17 cellular contexts compared by ENCODE assay signal in the genomic region with DNA sequence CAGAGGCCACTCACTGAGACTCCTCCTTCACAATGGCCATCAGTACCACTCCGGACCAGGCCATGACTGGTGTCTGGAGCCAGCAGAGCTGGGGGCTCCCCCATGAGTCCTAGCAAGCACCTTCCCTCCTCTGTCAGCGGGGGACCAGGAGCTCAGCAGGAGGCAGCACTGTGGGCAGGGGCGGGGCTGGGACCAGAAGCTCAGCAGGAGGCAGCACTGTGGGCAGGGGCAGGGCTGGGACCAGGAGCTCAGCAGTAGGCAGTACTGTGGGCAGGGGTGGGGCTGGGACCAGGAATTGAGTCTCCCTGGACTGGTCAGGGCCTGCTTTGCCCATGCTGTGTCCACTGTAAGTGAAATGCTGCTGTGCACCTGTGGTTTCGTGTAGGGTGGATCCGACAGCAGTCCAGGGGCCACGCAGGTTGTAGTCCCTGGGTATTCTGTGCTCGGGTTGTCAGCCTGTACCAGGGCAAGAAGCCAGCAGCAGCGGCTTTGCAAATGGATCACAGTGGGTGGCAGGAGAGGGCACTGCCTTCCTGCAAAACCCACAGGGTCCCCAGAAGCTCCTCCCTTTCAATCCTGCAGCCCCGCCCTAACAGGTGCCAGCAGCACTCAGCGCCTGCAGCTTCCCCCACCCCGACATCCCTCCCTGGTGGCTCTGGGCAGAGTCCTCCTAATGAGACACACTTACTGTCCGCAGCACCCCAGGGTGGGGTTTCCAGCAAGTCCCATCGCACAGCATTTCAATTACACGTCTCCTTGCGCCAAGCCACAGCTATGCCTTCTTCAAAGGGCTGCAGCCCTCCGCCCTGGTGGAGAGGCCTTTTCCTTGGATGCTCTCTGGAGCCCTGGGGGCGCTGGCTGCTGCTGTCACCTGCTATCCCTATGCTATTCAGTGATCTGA.
DNase-seq lines count a peak whose midpoint lies in the region; ATAC-seq, FAIRE-seq and TF ChIP-seq lines count a peak whose summit lies in the region.
"Had no signal": no experiment of that assay in that cellular context is flagged by ENCODE, and none has a peak within 500 bp of the region (broad histone marks: within the 10 kb centered on the region; RNA-seq: fewer than 3 reads in every experiment).

No MANE protein-coding gene starts in this region.

- H3K36me3 ChIP-seq in body of pancreas (replicated peaks in 1 of 2; ENCODE audit: insufficient read depth in 1 of 2, low read depth in 2 of 2), result no peaks in the 10 kb centered on the region
- H3K36me3 ChIP-seq: adrenal gland, sigmoid colon had no signal

- H3K4me3 ChIP-seq in body of pancreas, result no peak overlapping the region
- H3K4me3 ChIP-seq: adrenal gland, GM23248, sigmoid colon had no signal

- FAIRE-seq in GM12892 (lab: Jason Lieb, UNC), result no peak
- FAIRE-seq: endometrium had no signal

- no peaks in the 10 kb centered on the region for H3K27me3 ChIP-seq in CD4-positive, alpha-beta T cell (ENCODE audit: control insufficient read depth, insufficient read depth, low read length)
- H3K27me3 ChIP-seq in body of pancreas, result no peaks in the 10 kb centered on the region
- H3K27me3 ChIP-seq: adrenal gland, sigmoid colon had no signal

- WGBS in body of pancreas, 2 donors, result 55 to 69% methylated on average over 8 to 17 of the region's 17 CpGs

- H3K27ac Mint-ChIP-seq in CD4-positive, alpha-beta T cell, result no peak overlapping the region
- H3K27ac Mint-ChIP-seq: activated T-helper 17 cell treated with anti-CD3 and anti-CD28 coated beads, Interleukin-2, amount 50 U/mL, for 72 hours had no signal

- H3K4me3 Mint-ChIP-seq in CD4-positive, alpha-beta T cell, result no peak overlapping the region
- H3K4me3 Mint-ChIP-seq: activated T-helper 17 cell treated with anti-CD3 and anti-CD28 coated beads, Interleukin-2, amount 50 U/mL, for 72 hours had no signal

- no peak for DNase-seq in CD4-positive, alpha-beta T cell
- DNase-seq in NCI-H1092 (lab: John Stamatoyannopoulos, UW), result peak; percentile 21
- DNase-seq in NCI-H2171 (lab: John Stamatoyannopoulos, UW), result peak; percentile 54
- DNase-seq in body of pancreas, result peak; percentile 38 to 70 (median 56)
- DNase-seq in GM12892 (ENCODE audit: insufficient read length), result no peak
- no peak for DNase-seq in stimulated activated CD4-positive, alpha-beta T cell treated with anti-CD3 and anti-CD28 coated beads, Interleukin-1b, Interleukin-23, amount 100 ng/mL, for 48 hours
- DNase-seq: adrenal gland; foreskin melanocyte; GM23248; sigmoid colon; stimulated activated CD4-positive, alpha-beta T cell treated with anti-CD3 and anti-CD28 coated beads, Interleukin-2, amount 100 ng/mL, for 48 hours; stimulated activated CD8-positive, alpha-beta memory T cell treated with anti-CD3 and anti-CD28 coated beads, Interleukin-4, amount 100 ng/mL, for 48 hours had no signal

- no peaks in the 10 kb centered on the region for H3K9me3 ChIP-seq in CD4-positive, alpha-beta T cell (ENCODE audit: control insufficient read depth, low read length)
- H3K9me3 ChIP-seq in body of pancreas, result no peaks in the 10 kb centered on the region
- H3K9me3 ChIP-seq: adrenal gland, sigmoid colon had no signal

- TF ChIP-seq CTCF in CD4-positive, alpha-beta T cell (IDR thresholded peaks at IDR 0.05), result no peak
- no peak for TF ChIP-seq CTCF in body of pancreas (IDR thresholded peaks at IDR 0.05)

- CTCF ChIA-PET in CD4-positive, alpha-beta T cell (lab: Charles Lee), result no interaction called here

- POLR2A ChIA-PET in CD4-positive, alpha-beta T cell (lab: Charles Lee), result no interaction called here

- H3K4me1 Mint-ChIP-seq in CD4-positive, alpha-beta T cell (ENCODE audit: low read depth), result peaks cover 5% of the 10 kb centered on the region
- H3K4me1 Mint-ChIP-seq: activated T-helper 17 cell treated with anti-CD3 and anti-CD28 coated beads, Interleukin-2, amount 50 U/mL, for 72 hours had no signal

- H3K4me1 ChIP-seq in body of pancreas, result peaks cover 14% of the 10 kb centered on the region
- H3K4me1 ChIP-seq: sigmoid colon had no signal

- ATAC-seq in CD4-positive, alpha-beta T cell (ENCODE audit: poor library complexity), result peak; percentile 54
- peak; percentile 84 for ATAC-seq in body of pancreas
- ATAC-seq in GM18867 (IDR thresholded peaks at IDR 0.05; ENCODE audit: unreplicated experiment), result no peak
- no peak for ATAC-seq in HG03139 (IDR thresholded peaks at IDR 0.05; ENCODE audit: unreplicated experiment)
- ATAC-seq: activated T-helper 17 cell treated with anti-CD3 and anti-CD28 coated beads, Interleukin-2, amount 50 U/mL, for 72 hours had no signal

- H3K36me3 Mint-ChIP-seq in CD4-positive, alpha-beta T cell (ENCODE audit: low read depth), result no peaks in the 10 kb centered on the region

- intact Hi-C loops in CD4-positive, alpha-beta T cell (cut with DNase I, micrococcal nuclease), result no loop called here
- intact Hi-C loops in body of pancreas (cut with DNase I), result no loop called here

- no peaks in the 10 kb centered on the region for H3K9me3 Mint-ChIP-seq in CD4-positive, alpha-beta T cell
- H3K9me3 Mint-ChIP-seq: activated T-helper 17 cell treated with anti-CD3 and anti-CD28 coated beads, Interleukin-2, amount 50 U/mL, for 72 hours had no signal

- TF ChIP-seq POLR2A in body of pancreas (IDR thresholded peaks at IDR 0.05), result no peak
- no peak for TF ChIP-seq POLR2A in GM12892 (IDR thresholded peaks at IDR 0.05; ENCODE audit: low read depth, low read length)

- no peak overlapping the region for H3K27ac ChIP-seq in CD4-positive, alpha-beta T cell (ENCODE audit: low read depth, low read length)
- H3K27ac ChIP-seq in body of pancreas, result peak overlapping the region in 2 of 4 donors; percentile 30 to 54
- H3K27ac ChIP-seq: adrenal gland, GM23248, sigmoid colon, VCaP had no signal

- H3K27me3 Mint-ChIP-seq in CD4-positive, alpha-beta T cell, result no peaks in the 10 kb centered on the region
- H3K27me3 Mint-ChIP-seq: activated T-helper 17 cell treated with anti-CD3 and anti-CD28 coated beads, Interleukin-2, amount 50 U/mL, for 72 hours had no signal

Comparison
In these comparisons a context has a peak if more than half of its experiments do, and no peak if none do; other contexts are left out.
1. ATAC-seq: peak in CD4-positive, alpha-beta T cell (single experiment) and body of pancreas (single experiment); none in GM18867 (single experiment) and HG03139 (single experiment).
2. DNase-seq: peak in NCI-H1092 (single experiment), NCI-H2171 (single experiment) and body of pancreas (4 of 4); none in CD4-positive, alpha-beta T cell (0 of 10), GM12892 (single experiment) and stimulated activated CD4-positive, alpha-beta T cell treated with anti-CD3 and anti-CD28 coated beads, Interleukin-1b, Interleukin-23, amount 100 ng/mL, for 48 hours (single experiment).